In genomic region chr4:40307627-40308497, GRCh38 we compare ENCODE assay signal across 1 cellular context.
TF ChIP-seq lines count a peak whose summit lies in the region.

No MANE protein-coding gene starts in this region.

TF ChIP-seq in K562, 482 proteins besides CTCF, POLR2A, EP300 and RAD21 (continued from another document and continues in another):
- TF ChIP-seq AFF1 (IDR thresholded peaks at IDR 0.05; ENCODE audit: low read depth in 1 of 2, partially characterized antibody in 2 of 2) = no peak
- no peak for TF ChIP-seq MLLT1 (IDR thresholded peaks at IDR 0.05)
- no peak for TF ChIP-seq AFF4 (CRISPR knock-in tag; IDR thresholded peaks at IDR 0.05)
- TF ChIP-seq MTA1 (IDR thresholded peaks at IDR 0.05; ENCODE audit: borderline replicate concordance) = 0 out of 2 replicates have a peak, but pooled peaks have one; percentile 55
- TF ChIP-seq DACH1 (IDR thresholded peaks at IDR 0.05; ENCODE audit: partially characterized antibody) = no peak
- TF ChIP-seq ATF4 (CRISPR knock-in tag; IDR thresholded peaks at IDR 0.05) = no peak
- TF ChIP-seq SMARCA5 (IDR thresholded peaks at IDR 0.05) = 0 out of 2 replicates have a peak, but pooled peaks have one; percentile 16
- no peak for TF ChIP-seq HEY1 (CRISPR knock-in tag; IDR thresholded peaks at IDR 0.05; ENCODE audit: borderline replicate concordance)
- TF ChIP-seq GTF2B (IDR thresholded peaks at IDR 0.05; ENCODE audit: extremely low read depth, insufficient read length) = no peak
- TF ChIP-seq ZNF592 (IDR thresholded peaks at IDR 0.05) = 0 out of 2 replicates have a peak, but pooled peaks have one; percentile 22
- TF ChIP-seq ZNF217 (CRISPR knock-in tag; IDR thresholded peaks at IDR 0.05) = no peak
- no peak for TF ChIP-seq ZNF316 (IDR thresholded peaks at IDR 0.05)
- no peak for TF ChIP-seq ZNF785 (CRISPR knock-in tag; IDR thresholded peaks at IDR 0.05)
- TF ChIP-seq NFXL1 (CRISPR knock-in tag; IDR thresholded peaks at IDR 0.05) = no peak
- TF ChIP-seq YBX1 (IDR thresholded peaks at IDR 0.05) = no peak
- TF ChIP-seq ZNF280A (IDR thresholded peaks at IDR 0.05; ENCODE audit: low read depth, partially characterized antibody) = no peak
- no peak for TF ChIP-seq ELF2 (CRISPR knock-in tag; IDR thresholded peaks at IDR 0.05)
- peak; percentile 74 for TF ChIP-seq SMARCE1 (IDR thresholded peaks at IDR 0.05)
- TF ChIP-seq MIER1 (IDR thresholded peaks at IDR 0.05; ENCODE audit: low read depth) = no peak
- TF ChIP-seq CEBPB (tag; IDR thresholded peaks at IDR 0.05) = no peak
- no peak for TF ChIP-seq NFATC3 (IDR thresholded peaks at IDR 0.05)
- no peak for TF ChIP-seq ASH1L (IDR thresholded peaks at IDR 0.05; ENCODE audit: borderline replicate concordance, low read depth, partially characterized antibody)
- peak; percentile 16 for TF ChIP-seq TAF1 (IDR thresholded peaks at IDR 0.05; ENCODE audit: control insufficient read depth, extremely low read depth, insufficient read depth, low read length, severe bottlenecking)
- TF ChIP-seq HSF4 (CRISPR knock-in tag; IDR thresholded peaks at IDR 0.05; ENCODE audit: borderline replicate concordance) = no peak
- TF ChIP-seq ID3 (CRISPR knock-in tag; IDR thresholded peaks at IDR 0.05) = no peak
- TF ChIP-seq ID3 (tag; IDR thresholded peaks at IDR 0.05) = 0 out of 2 replicates have a peak, but pooled peaks have one; percentile 25
- TF ChIP-seq BCL6 (CRISPR knock-in tag; IDR thresholded peaks at IDR 0.05) = no peak
- TF ChIP-seq XRCC4 (IDR thresholded peaks at IDR 0.05; ENCODE audit: extremely low read depth, insufficient read depth, insufficient read length) = no peak
- no peak for TF ChIP-seq RBM25 (IDR thresholded peaks at IDR 0.05; ENCODE audit: low read depth, low read length, severe bottlenecking)
- no peak for TF ChIP-seq CBX8 (IDR thresholded peaks at IDR 0.05; ENCODE audit: borderline replicate concordance, extremely low read depth, low read depth, low read length, poor library complexity, severe bottlenecking)
- no peak for TF ChIP-seq ZC3H8 (IDR thresholded peaks at IDR 0.05)
- TF ChIP-seq KLF10 (CRISPR knock-in tag; IDR thresholded peaks at IDR 0.05) = no peak
- no peak for TF ChIP-seq NR2F6 (CRISPR knock-in tag; IDR thresholded peaks at IDR 0.05)
- no peak for TF ChIP-seq ZNF668 (CRISPR knock-in tag; IDR thresholded peaks at IDR 0.05)
- TF ChIP-seq ZNF77 (CRISPR knock-in tag; IDR thresholded peaks at IDR 0.05) = no peak
- no peak for TF ChIP-seq SIX5 (IDR thresholded peaks at IDR 0.05; ENCODE audit: borderline replicate concordance in 1 of 2, insufficient read depth in 1 of 2, low read depth in 1 of 2, low read length in 2 of 2)
- TF ChIP-seq ERF (CRISPR knock-in tag; IDR thresholded peaks at IDR 0.05) = no peak
- no peak for TF ChIP-seq CBX1 (IDR thresholded peaks at IDR 0.05; ENCODE audit: low read depth)
- TF ChIP-seq CTBP1 (IDR thresholded peaks at IDR 0.05; ENCODE audit: borderline replicate concordance) = peak; percentile 98
- no peak for TF ChIP-seq SAFB (IDR thresholded peaks at IDR 0.05; ENCODE audit: borderline replicate concordance, low read depth, low read length)
- no peak for TF ChIP-seq EZH2 (IDR thresholded peaks at IDR 0.05; ENCODE audit: borderline replicate concordance, low read depth, low read length)
- no peak for TF ChIP-seq PYGO2 (tag; IDR thresholded peaks at IDR 0.05)
- no peak for TF ChIP-seq BCOR (IDR thresholded peaks at IDR 0.05)
- TF ChIP-seq ZNF197 (CRISPR knock-in tag; IDR thresholded peaks at IDR 0.05; ENCODE audit: low read depth) = no peak
- no peak for TF ChIP-seq FOXA3 (CRISPR knock-in tag; conservative IDR thresholded peaks at IDR 0.05 in 1 of 2, IDR thresholded peaks at IDR 0.05 in 1 of 2)
- no peak for TF ChIP-seq ARHGAP35 (IDR thresholded peaks at IDR 0.05; ENCODE audit: partially characterized antibody)
- TF ChIP-seq DMBX1 (CRISPR knock-in tag; IDR thresholded peaks at IDR 0.05; ENCODE audit: borderline replicate concordance) = peak; percentile 70; the same call in 1 of the 2 replicates
- TF ChIP-seq USF2 (CRISPR knock-in tag; IDR thresholded peaks at IDR 0.05) = no peak
- no peak for TF ChIP-seq OTX1 (CRISPR knock-in tag; IDR thresholded peaks at IDR 0.05)
